ENCODE assay signal across 20 cellular contexts in the genomic region with DNA sequence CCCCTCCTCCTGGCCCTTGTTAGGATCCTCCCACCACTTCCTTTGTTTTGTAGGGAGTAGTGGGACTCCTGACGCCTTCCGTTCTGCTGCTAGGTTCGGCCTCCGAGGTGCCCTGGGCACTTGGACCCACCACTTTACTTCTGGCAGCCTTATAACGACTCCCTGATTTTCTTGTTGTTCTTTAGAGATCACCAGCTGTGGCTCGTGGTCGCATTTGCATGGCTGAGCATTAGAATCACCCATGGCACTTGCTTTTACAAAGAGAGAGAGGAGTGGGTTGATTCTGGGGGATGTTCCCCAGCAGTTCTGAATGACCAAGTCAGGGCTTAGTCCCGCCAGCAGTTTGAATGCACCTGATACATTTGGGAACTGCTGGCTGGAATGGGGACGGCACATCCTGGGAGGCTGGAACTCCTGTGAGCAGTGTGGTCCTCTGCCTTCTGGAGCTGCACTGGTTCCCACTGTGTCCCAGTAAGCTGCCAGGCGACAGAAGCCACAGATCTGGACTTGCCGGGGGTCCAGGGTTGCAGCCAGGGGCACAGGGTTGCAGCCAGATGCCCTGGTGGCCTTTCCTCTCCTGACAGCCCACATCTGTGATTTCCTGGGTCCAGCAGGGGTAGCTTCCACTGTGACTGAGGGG. TPM values are rescaled to one million over a fixed set of nuclear protein-coding genes. Genes with fewer than 3 reads are reported as not detected.
"Had no signal": no experiment of that assay in that cellular context is flagged by ENCODE, and none has a peak within 500 bp of the region (broad histone marks: within the 10 kb centered on the region; RNA-seq: fewer than 3 reads in every experiment).

No MANE protein-coding gene starts in this region.

- H3K4me3 Mint-ChIP-seq: activated CD4-positive, alpha-beta T cell treated with anti-CD3 and anti-CD28 coated beads, Interleukin-2, amount 10 ng/mL, durations not matched to agents 24 days and 14 days; activated CD8-positive, alpha-beta T cell treated with anti-CD3 and anti-CD28 coated beads for 36 hours; naive thymus-derived CD8-positive, alpha-beta T cell; T-cell; T-helper 2 cell treated with Interferon-gamma antibody and Interleukin-4, amounts not matched to agents 5 μg/mL and 100 μg/mL, for 36 hours had no signal

- H3K4me3 ChIP-seq: breast epithelium, lower lobe of right lung, right lobe of liver, smooth muscle cell, thyroid gland, upper lobe of right lung had no signal

- H3K4me1 Mint-ChIP-seq: activated CD4-positive, alpha-beta T cell treated with anti-CD3 and anti-CD28 coated beads, Interleukin-2, amount 10 ng/mL, durations not matched to agents 24 days and 14 days had no signal

- H3K36me3 ChIP-seq: breast epithelium, lower lobe of right lung, right lobe of liver, thyroid gland, upper lobe of right lung had no signal

- ATAC-seq: activated CD4-positive, CD25-positive, alpha-beta regulatory T cell treated with anti-CD3 and anti-CD28 coated beads, Interleukin-2, amount 50 U/mL, for 24 hours; activated CD8-positive, alpha-beta T cell treated with anti-CD3 and anti-CD28 coated beads for 36 hours; activated naive CD4-positive, alpha-beta T cell treated with anti-CD3 and anti-CD28 coated beads, Interleukin-2, amount 50 U/mL, for 72 hours; lower lobe of right lung; naive thymus-derived CD8-positive, alpha-beta T cell; right lobe of liver; stimulated activated naive CD8-positive, alpha-beta T cell treated with anti-CD3 and anti-CD28 coated beads, Interleukin-15, Interleukin-2, amounts not matched to agents 100 U/mL and 50 U/mL, for 24 hours; T-cell; upper lobe of right lung had no signal

- H3K4me1 ChIP-seq: breast epithelium had no signal

- H3K27ac ChIP-seq: lower lobe of right lung, right lobe of liver, thyroid gland, upper lobe of right lung, VCaP had no signal

- H3K9me3 ChIP-seq: breast epithelium, lower lobe of right lung, right lobe of liver, thyroid gland, upper lobe of right lung had no signal

- H3K36me3 Mint-ChIP-seq: activated naive CD4-positive, alpha-beta T cell treated with anti-CD3 and anti-CD28 coated beads, Interleukin-2, amount 50 U/mL, for 72 hours; naive thymus-derived CD8-positive, alpha-beta T cell; T-cell had no signal

- H3K9me3 Mint-ChIP-seq: activated CD4-positive, alpha-beta T cell treated with anti-CD3 and anti-CD28 coated beads, Interleukin-2, amount 10 ng/mL, durations not matched to agents 24 days and 14 days; activated CD8-positive, alpha-beta T cell treated with anti-CD3 and anti-CD28 coated beads for 36 hours; activated naive CD4-positive, alpha-beta T cell treated with anti-CD3 and anti-CD28 coated beads, Interleukin-2, amount 50 U/mL, for 72 hours; T-cell; T-helper 2 cell treated with Interferon-gamma antibody and Interleukin-4, amounts not matched to agents 5 μg/mL and 100 μg/mL, for 36 hours had no signal

- H3K4me2 ChIP-seq: smooth muscle cell had no signal

- H3K27ac Mint-ChIP-seq: activated CD4-positive, alpha-beta T cell treated with anti-CD3 and anti-CD28 coated beads, Interleukin-2, amount 10 ng/mL, durations not matched to agents 24 days and 14 days; activated CD8-positive, alpha-beta T cell treated with anti-CD3 and anti-CD28 coated beads for 36 hours; activated naive CD4-positive, alpha-beta T cell treated with anti-CD3 and anti-CD28 coated beads, Interleukin-2, amount 50 U/mL, for 72 hours; naive thymus-derived CD8-positive, alpha-beta T cell; T-cell; T-helper 2 cell treated with Interferon-gamma antibody and Interleukin-4, amounts not matched to agents 5 μg/mL and 100 μg/mL, for 36 hours had no signal

- H3K27me3 ChIP-seq: breast epithelium, right lobe of liver, thyroid gland had no signal

- DNase-seq: activated CD4-positive, alpha-beta T cell treated with anti-CD3 and anti-CD28 coated beads, Interleukin-2, amount 10 ng/mL, durations not matched to agents 24 days and 14 days; activated CD8-positive, alpha-beta T cell treated with anti-CD3 and anti-CD28 coated beads for 36 hours; activated T-cell treated with anti-CD3 and anti-CD28 coated beads, Interleukin-2, amount 50 U/mL, for 1 hour; cortex of kidney; effector CD4-positive, alpha-beta T cell; kidney; lower lobe of right lung; naive thymus-derived CD8-positive, alpha-beta T cell; right lobe of liver; stimulated activated CD4-positive, alpha-beta T cell treated with anti-CD3 and anti-CD28 coated beads, Interleukin-4, amount 100 ng/mL, for 1 hour; stimulated activated naive CD8-positive, alpha-beta T cell treated with anti-CD3 and anti-CD28 coated beads, Interleukin-15, Interleukin-2, amounts not matched to agents 100 U/mL and 50 U/mL, for 24 hours; T-cell; thyroid gland; upper lobe of right lung had no signal

RNA-seq across cellular contexts. Expression of gene TUB, which starts 4.1 kb away (rescaled TPM):
- total RNA-seq: naive thymus-derived CD8-positive, alpha-beta T cell had no signal
